In genomic region chr21:44836666-44837471, GRCh38 we compare ENCODE assay signal across 3 cellular contexts.
TF ChIP-seq lines count a peak whose summit lies in the region.

No MANE protein-coding gene starts in this region.

TF ChIP-seq in SK-N-SH treated with all-trans-retinoic acid at 6 μM for 48 hours, 23 proteins besides CTCF, POLR2A, EP300 and RAD21:
- TF ChIP-seq PATZ1 (CRISPR knock-in tag; IDR thresholded peaks at IDR 0.05; ENCODE audit: borderline replicate concordance) (no peak), ARNTL (CRISPR knock-in tag; IDR thresholded peaks at IDR 0.05; ENCODE audit: borderline replicate concordance, low read depth) (no peak), TOX (CRISPR knock-in tag; IDR thresholded peaks at IDR 0.05; ENCODE audit: borderline replicate concordance) (no peak), POU6F1 (CRISPR knock-in tag; IDR thresholded peaks at IDR 0.05; ENCODE audit: borderline replicate concordance, low read depth) (no peak), PPARA (CRISPR knock-in tag; IDR thresholded peaks at IDR 0.05; ENCODE audit: borderline replicate concordance) (no peak), ZC3H10 (CRISPR knock-in tag; IDR thresholded peaks at IDR 0.05) (no peak), ESRRG (CRISPR knock-in tag; IDR thresholded peaks at IDR 0.05) (no peak), SNAI2 (CRISPR knock-in tag; IDR thresholded peaks at IDR 0.05) (no peak)

TF ChIP-seq in SK-N-SH, 30 proteins besides CTCF, POLR2A, EP300 and RAD21 (continued from another document):
- TF ChIP-seq PBX3 (IDR thresholded peaks at IDR 0.05) (no peak), SIN3A (IDR thresholded peaks at IDR 0.05; ENCODE audit: borderline replicate concordance, low read depth, low read length) (no peak), USF2 (IDR thresholded peaks at IDR 0.05; ENCODE audit: borderline replicate concordance, low read depth, low read length) (no peak), NFIC (IDR thresholded peaks at IDR 0.05; ENCODE audit: borderline replicate concordance) (no peak), ZBTB33 (IDR thresholded peaks at IDR 0.05; ENCODE audit: borderline replicate concordance, low read depth) (no peak), RCOR1 (IDR thresholded peaks at IDR 0.05; ENCODE audit: low read length) (no peak), ELF1 (IDR thresholded peaks at IDR 0.05) (no peak), MXI1 (IDR thresholded peaks at IDR 0.05; ENCODE audit: low read depth, low read length) (no peak), RXRA (IDR thresholded peaks at IDR 0.05; ENCODE audit: borderline replicate concordance, low read depth) (no peak), SMC3 (IDR thresholded peaks at IDR 0.05; ENCODE audit: low read depth, low read length) (no peak), YY1 (IDR thresholded peaks at IDR 0.05; ENCODE audit: low read depth) (no peak), REST (IDR thresholded peaks at IDR 0.05; ENCODE audit: low read depth, low read length) (no peak), FOXJ3 (CRISPR knock-in tag; IDR thresholded peaks at IDR 0.05) (no peak)
TF ChIP-seq in SK-N-SH: peak in this region for 0.

TF ChIP-seq in WTC11, 78 proteins besides CTCF, POLR2A, EP300 and RAD21 (continued from another document):
- TF ChIP-seq JAZF1 (CRISPR knock-in tag; IDR thresholded peaks at IDR 0.05) (no peak), E2F4 (CRISPR knock-in tag; IDR thresholded peaks at IDR 0.05; ENCODE audit: borderline replicate concordance, low read depth) (no peak), ZNF416 (CRISPR knock-in tag; IDR thresholded peaks at IDR 0.05) (no peak), OVOL2 (CRISPR knock-in tag; IDR thresholded peaks at IDR 0.05; ENCODE audit: borderline replicate concordance) (no peak), HMGA2 (CRISPR knock-in tag; IDR thresholded peaks at IDR 0.05) (no peak), STAT6 (CRISPR knock-in tag; conservative IDR thresholded peaks at IDR 0.05; ENCODE audit: low read depth) (no peak)
